8 cellular contexts compared by ENCODE assay signal in genomic region chr5:151721087-151721646, GRCh38. TPM values are rescaled to one million over a fixed set of nuclear protein-coding genes. Genes with fewer than 3 reads are reported as not detected.
DNase-seq lines count a peak whose midpoint lies in the region; ATAC-seq and TF ChIP-seq lines count a peak whose summit lies in the region.

No MANE protein-coding gene starts in this region.

- CTCF ChIA-PET in activated CD4-positive, alpha-beta T cell treated with anti-CD3 and anti-CD28 coated beads for 36 hours (lab: Charles Lee): interaction anchor here (0.6 to 1.2 kb wide), 4 partner anchors 10 to 198 kb away, joined by 3 to 5 read pairs (median 3); no protein-coding TSS in a partner anchor
- CTCF ChIA-PET in OCI-LY7 (lab: Charles Lee; ENCODE audit: unreplicated experiment): interaction anchor here (0.9 to 1.5 kb wide), 2 partner anchors 9 to 69 kb away, joined by 3 read pairs; no protein-coding TSS in a partner anchor

- peak; percentile 90 for ATAC-seq in activated CD4-positive, alpha-beta T cell treated with anti-CD3 and anti-CD28 coated beads for 36 hours
- peak; percentile 84 for ATAC-seq in HG02623 (IDR thresholded peaks at IDR 0.05; ENCODE audit: unreplicated experiment)

- peak; percentile 50 for DNase-seq in activated CD4-positive, alpha-beta T cell treated with anti-CD3 and anti-CD28 coated beads for 36 hours
- DNase-seq in activated CD4-positive, alpha-beta T cell treated with anti-CD3 and anti-CD28 coated beads, Interleukin-2, amount 50 U/mL, for 4 hours: no peak
- DNase-seq in NAMALWA (ENCODE audit: low spot score) (peak; percentile 12), neuronal stem cell (ENCODE audit: low spot score) (no peak), OCI-LY7 (ENCODE audit: low spot score) (no peak), DMS 273 (lab: John Stamatoyannopoulos, UW; ENCODE audit: unreplicated experiment) (no peak), substantia nigra (lab: John Stamatoyannopoulos, UW) (no peak)

- peak overlapping the region; percentile 20 for H3K27ac Mint-ChIP-seq in activated CD4-positive, alpha-beta T cell treated with anti-CD3 and anti-CD28 coated beads for 36 hours

- H3K36me3 ChIP-seq in neuronal stem cell (replicated peaks in 1 of 2; ENCODE audit: control insufficient read depth in 2 of 2, insufficient read depth in 2 of 2, low read length in 2 of 2) (no peaks in the 10 kb centered on the region), OCI-LY7 (ENCODE audit: insufficient read depth, low read length) (no peaks in the 10 kb centered on the region)

- intact Hi-C loops in activated CD4-positive, alpha-beta T cell treated with anti-CD3 and anti-CD28 coated beads for 36 hours (cut with DNase I, micrococcal nuclease): no loop called here
- intact Hi-C loops in OCI-LY7 (cut with micrococcal nuclease; ENCODE audit: unreplicated experiment): no loop called here

- no peak overlapping the region for H3K9ac ChIP-seq in neuronal stem cell (ENCODE audit: low read depth, low read length, poor library complexity)

- no peak overlapping the region for H2BK5ac ChIP-seq in neuronal stem cell (ENCODE audit: low read length)

- H3K9me3 ChIP-seq in neuronal stem cell (replicated peaks in 1 of 2; ENCODE audit: control insufficient read depth in 2 of 2, insufficient read depth in 1 of 2, low read depth in 1 of 2, low read length in 2 of 2) (peaks cover 0 to 2% of the 10 kb centered on the region in 2 donors), OCI-LY7 (ENCODE audit: low read length) (no peaks in the 10 kb centered on the region)

- no peaks in the 10 kb centered on the region for H4K20me1 ChIP-seq in OCI-LY7 (ENCODE audit: insufficient read depth, low read length)

- H3K4ac ChIP-seq in neuronal stem cell (ENCODE audit: low read length): no peak overlapping the region

- H2BK15ac ChIP-seq in neuronal stem cell (ENCODE audit: low read length): no peak overlapping the region

- no peaks in the 10 kb centered on the region for H3K27me3 Mint-ChIP-seq in activated CD4-positive, alpha-beta T cell treated with anti-CD3 and anti-CD28 coated beads for 36 hours

- H3K14ac ChIP-seq in neuronal stem cell (ENCODE audit: low read length): no peak overlapping the region

- no peak overlapping the region for H3K18ac ChIP-seq in neuronal stem cell (ENCODE audit: low read length)

- no CpG with 5 or more reads among the region's 3 CpGs for WGBS in neuronal stem cell (ENCODE audit: extremely low coverage in 2 of 2, insufficient read length in 2 of 2, insufficient replicate concordance in 1 of 2), 2 donors

- no peaks in the 10 kb centered on the region for H3K36me3 Mint-ChIP-seq in activated CD4-positive, alpha-beta T cell treated with anti-CD3 and anti-CD28 coated beads for 36 hours (ENCODE audit: low read depth)

- TF ChIP-seq CTCF in OCI-LY7 (conservative IDR thresholded peaks at IDR 0.05; ENCODE audit: low read length): no peak

- no peak overlapping the region for H4K91ac ChIP-seq in neuronal stem cell (ENCODE audit: low read depth, low read length, poor library complexity)

- H2BK120ac ChIP-seq in neuronal stem cell (ENCODE audit: low read depth, low read length): no peak overlapping the region

- H2AFZ ChIP-seq in neuronal stem cell (ENCODE audit: low read length): peak overlapping the region; percentile 58
- no peak overlapping the region for H2AFZ ChIP-seq in OCI-LY7 (ENCODE audit: low read length)

- H3K4me1 Mint-ChIP-seq in activated CD4-positive, alpha-beta T cell treated with anti-CD3 and anti-CD28 coated beads for 36 hours: peaks cover 11% of the 10 kb centered on the region

- no peak overlapping the region for H2BK12ac ChIP-seq in neuronal stem cell (ENCODE audit: low read length)

- H3K9me3 Mint-ChIP-seq in activated CD4-positive, alpha-beta T cell treated with anti-CD3 and anti-CD28 coated beads for 36 hours (ENCODE audit: low read depth): no peaks in the 10 kb centered on the region

- no peak overlapping the region for H2AK5ac ChIP-seq in neuronal stem cell (ENCODE audit: low read depth, low read length)

- H3K4me3 Mint-ChIP-seq in activated CD4-positive, alpha-beta T cell treated with anti-CD3 and anti-CD28 coated beads for 36 hours: no peak overlapping the region

- POLR2A ChIA-PET in activated CD4-positive, alpha-beta T cell treated with anti-CD3 and anti-CD28 coated beads for 36 hours (lab: Charles Lee): interaction anchor here (1.1 kb wide), 1 partner anchor 50 kb away, joined by 3 read pairs; the partner anchor contains the start of gene G3BP1
- POLR2A ChIA-PET in OCI-LY7 (lab: Charles Lee): interaction anchor here (0.7 to 2.5 kb wide), 3 partner anchors 17 to 63 kb away, joined by 4 to 10 read pairs (median 4); no protein-coding TSS in a partner anchor

- no peaks in the 10 kb centered on the region for H3K79me1 ChIP-seq in neuronal stem cell (ENCODE audit: low read depth, low read length)

- H3K27ac ChIP-seq in neuronal stem cell (replicated peaks; ENCODE audit: low read length) (no peak overlapping the region), OCI-LY7 (ENCODE audit: low read depth, low read length, poor library complexity, severe bottlenecking) (no peak overlapping the region), substantia nigra (ENCODE audit: low read depth, low read length, poor library complexity, severe bottlenecking) (no peak overlapping the region)

- no peaks in the 10 kb centered on the region for H3K9me2 ChIP-seq in OCI-LY7 (ENCODE audit: insufficient read depth, low read length)

- H3K4me2 ChIP-seq in neuronal stem cell (ENCODE audit: insufficient read depth, low read length, poor library complexity, severe bottlenecking) (no peak overlapping the region), OCI-LY7 (ENCODE audit: low read length) (no peak overlapping the region)

- H3K4me1 ChIP-seq in neuronal stem cell (ENCODE audit: control insufficient read depth in 2 of 2, insufficient read depth in 1 of 2, low read depth in 1 of 2, low read length in 2 of 2) (peaks cover 3 to 6% of the 10 kb centered on the region in 2 donors), OCI-LY7 (ENCODE audit: insufficient read depth, low read length, poor library complexity, severe bottlenecking) (no peaks in the 10 kb centered on the region)

- no peak overlapping the region for H3K4me3 ChIP-seq in neuronal stem cell (ENCODE audit: low read length in 2 of 2)
- H3K4me3 ChIP-seq in OCI-LY7 (ENCODE audit: low read depth, low read length, poor library complexity, severe bottlenecking): no peak overlapping the region

- no TSS peak for BruUV-seq in OCI-LY7 (replicated peaks; lab: Mats Ljungman, UMichigan)

- no peak overlapping the region for H4K8ac ChIP-seq in neuronal stem cell (ENCODE audit: low read depth, low read length)

- no peaks in the 10 kb centered on the region for H3K79me2 ChIP-seq in OCI-LY7 (ENCODE audit: insufficient read depth, low read depth, low read length)

- no peak overlapping the region for H3K23ac ChIP-seq in neuronal stem cell (ENCODE audit: low read depth, low read length, poor library complexity)

- H3K27me3 ChIP-seq in neuronal stem cell (ENCODE audit: control insufficient read depth in 3 of 3, insufficient read depth in 3 of 3, low read depth in 1 of 3, low read length in 3 of 3): no peaks in the 10 kb centered on the region

RNA-seq across cellular contexts. Expression of gene SPARC, which starts 34.5 kb away (rescaled TPM):
- under 1 TPM; 0.30 to 0.67 TPM for total RNA-seq in activated CD4-positive, alpha-beta T cell treated with anti-CD3 and anti-CD28 coated beads for 36 hours
- polyA plus RNA-seq in neuronal stem cell (2013, experiment 1 of 2): 393 TPM
- polyA plus RNA-seq in neuronal stem cell (2013, experiment 2 of 2): 374 TPM
- not detected in 2 replicates for total RNA-seq in OCI-LY7 (2014; rRNA removed; shearing (Covaris generic))
- 0.89 TPM in 1 of 2 replicates, not detected in the other for total RNA-seq in OCI-LY7 (2022)

RNA-seq across cellular contexts. Expression of gene ATOX1, which starts 37.3 kb away (rescaled TPM):
- 10 to 100 TPM; 74.8 to 85.9 TPM for total RNA-seq in activated CD4-positive, alpha-beta T cell treated with anti-CD3 and anti-CD28 coated beads for 36 hours
- polyA plus RNA-seq in neuronal stem cell (2013, experiment 1 of 2): 156 TPM
- polyA plus RNA-seq in neuronal stem cell (2013, experiment 2 of 2): 162 TPM
- 58.2 and 71.0 TPM in 2 replicates for total RNA-seq in OCI-LY7 (2014; rRNA removed; shearing (Covaris generic))
- total RNA-seq in OCI-LY7 (2022): 86.6 and 92.5 TPM in 2 replicates

RNA-seq across cellular contexts. Expression of gene G3BP1, which starts 50.6 kb away (rescaled TPM):
- 100 to 1,000 TPM; 253 to 280 TPM for total RNA-seq in activated CD4-positive, alpha-beta T cell treated with anti-CD3 and anti-CD28 coated beads for 36 hours
- 94.4 TPM for polyA plus RNA-seq in neuronal stem cell (2013, experiment 1 of 2)
- 100 TPM for polyA plus RNA-seq in neuronal stem cell (2013, experiment 2 of 2)
- total RNA-seq in OCI-LY7 (2014; rRNA removed; shearing (Covaris generic)): 163 and 178 TPM in 2 replicates
- 232 and 261 TPM in 2 replicates for total RNA-seq in OCI-LY7 (2022)

Comparison
In these comparisons a context has a peak if more than half of its experiments do, and no peak if none do; other contexts are left out.
1. DNase-seq: peak in activated CD4-positive, alpha-beta T cell treated with anti-CD3 and anti-CD28 coated beads for 36 hours (single experiment) and NAMALWA (single experiment); none in activated CD4-positive, alpha-beta T cell treated with anti-CD3 and anti-CD28 coated beads, Interleukin-2, amount 50 U/mL, for 4 hours (0 of 2), neuronal stem cell (single experiment), OCI-LY7 (single experiment), DMS 273 (single experiment) and substantia nigra (0 of 49).